10 cellular contexts compared by ENCODE assay signal in genomic region chr7:99440195-99440594, GRCh38. TPM values are rescaled to one million over a fixed set of nuclear protein-coding genes. Genes with fewer than 3 reads are reported as not detected.
DNase-seq lines count a peak whose midpoint lies in the region; ATAC-seq and TF ChIP-seq lines count a peak whose summit lies in the region.
"Had no signal": no experiment of that assay in that cellular context is flagged by ENCODE, and none has a peak within 500 bp of the region (broad histone marks: within the 10 kb centered on the region; RNA-seq: fewer than 3 reads in every experiment).

No MANE protein-coding gene starts in this region.

- WGBS in testis, 2 donors: 61 to 66% methylated on average over 9 of the region's 9 CpGs

- intact Hi-C loops in activated T-helper 2 cell treated with anti-CD3 and anti-CD28 coated beads, Interferon-gamma antibody, Interleukin-2, Interleukin-4, amounts not matched to agents 10 μg/mL and 5 μg/mL and 100 μg/mL, durations not matched to agents 14 hours and 24 hours and 36 hours (cut with micrococcal nuclease): no loop called here
- intact Hi-C loops in testis (cut with DNase I; ENCODE audit: low total_unique reads): no loop called here

- H3K9me3 Mint-ChIP-seq in activated T-cell treated with anti-CD3 and anti-CD28 coated beads, Interleukin-2, amount 50 U/mL, for 4 hours: no peaks in the 10 kb centered on the region
- H3K9me3 Mint-ChIP-seq in activated T-helper 2 cell treated with anti-CD3 and anti-CD28 coated beads, Interferon-gamma antibody, Interleukin-2, Interleukin-4, amounts not matched to agents 10 μg/mL and 5 μg/mL and 100 μg/mL, durations not matched to agents 14 hours and 24 hours and 36 hours: no peaks in the 10 kb centered on the region

- peaks cover 33% of the 10 kb centered on the region for H3K4me1 Mint-ChIP-seq in activated T-cell treated with anti-CD3 and anti-CD28 coated beads, Interleukin-2, amount 50 U/mL, for 4 hours (ENCODE audit: low read depth)
- H3K4me1 Mint-ChIP-seq in activated T-helper 2 cell treated with anti-CD3 and anti-CD28 coated beads, Interferon-gamma antibody, Interleukin-2, Interleukin-4, amounts not matched to agents 10 μg/mL and 5 μg/mL and 100 μg/mL, durations not matched to agents 14 hours and 24 hours and 36 hours (ENCODE audit: low read depth): peaks cover 24% of the 10 kb centered on the region

- H3K27me3 Mint-ChIP-seq in activated T-cell treated with anti-CD3 and anti-CD28 coated beads, Interleukin-2, amount 50 U/mL, for 4 hours (ENCODE audit: low read depth): no peaks in the 10 kb centered on the region
- no peaks in the 10 kb centered on the region for H3K27me3 Mint-ChIP-seq in activated T-helper 2 cell treated with anti-CD3 and anti-CD28 coated beads, Interferon-gamma antibody, Interleukin-2, Interleukin-4, amounts not matched to agents 10 μg/mL and 5 μg/mL and 100 μg/mL, durations not matched to agents 14 hours and 24 hours and 36 hours (ENCODE audit: low read depth)

- no peaks in the 10 kb centered on the region for H3K36me3 ChIP-seq in testis (ENCODE audit: low read depth, missing control alignments)

- TF ChIP-seq CTCF in testis (IDR thresholded peaks at IDR 0.05): no peak

- no peak for ATAC-seq in activated T-cell treated with anti-CD3 and anti-CD28 coated beads, Interleukin-2, amount 50 U/mL, for 4 hours
- ATAC-seq in GM18909 (IDR thresholded peaks at IDR 0.05; ENCODE audit: poor library complexity, unreplicated experiment): no peak

- TF ChIP-seq POLR2A in testis (IDR thresholded peaks at IDR 0.05): no peak

- peak overlapping the region; percentile 97 for H3K4me3 Mint-ChIP-seq in activated T-cell treated with anti-CD3 and anti-CD28 coated beads, Interleukin-2, amount 50 U/mL, for 4 hours
- H3K4me3 Mint-ChIP-seq in activated T-helper 2 cell treated with anti-CD3 and anti-CD28 coated beads, Interferon-gamma antibody, Interleukin-2, Interleukin-4, amounts not matched to agents 10 μg/mL and 5 μg/mL and 100 μg/mL, durations not matched to agents 14 hours and 24 hours and 36 hours (ENCODE audit: low read depth): peak overlapping the region; percentile 99

- H3K9me3 ChIP-seq in iPS-18c (ENCODE audit: control insufficient read depth, insufficient read depth, low read length): no peaks in the 10 kb centered on the region
- no peaks in the 10 kb centered on the region for H3K9me3 ChIP-seq in testis

- H3K27ac ChIP-seq in testis: peak overlapping the region; percentile 92 to 96

- no peak overlapping the region for H3K27ac Mint-ChIP-seq in activated T-helper 2 cell treated with anti-CD3 and anti-CD28 coated beads, Interferon-gamma antibody, Interleukin-2, Interleukin-4, amounts not matched to agents 10 μg/mL and 5 μg/mL and 100 μg/mL, durations not matched to agents 14 hours and 24 hours and 36 hours

- H3K27me3 ChIP-seq in testis: no peaks in the 10 kb centered on the region

- no peak for DNase-seq in activated T-cell treated with anti-CD3 and anti-CD28 coated beads, Interleukin-2, amount 50 U/mL, for 4 hours
- DNase-seq in activated T-cell treated with anti-CD3 and anti-CD28 coated beads, Interleukin-2, amount 50 U/mL, for 48 hours: no peak
- no peak for DNase-seq in activated T-helper 2 cell treated with anti-CD3 and anti-CD28 coated beads, Interferon-gamma antibody, Interleukin-2, Interleukin-4, amounts not matched to agents 10 μg/mL and 5 μg/mL and 100 μg/mL, durations not matched to agents 14 hours and 24 hours and 36 hours (ENCODE audit: low spot score)
- DNase-seq in testis: no peak
- DNase-seq in stimulated activated CD4-positive, alpha-beta T cell treated with anti-CD3 and anti-CD28 coated beads, Interleukin-15, amount 100 ng/mL, for 24 hours: no peak
- DNase-seq in DMS79 (lab: John Stamatoyannopoulos, UW): no peak
- DNase-seq: COR-L47, OCI-M1 had no signal

- H3K4me3 ChIP-seq in iPS-18c (ENCODE audit: insufficient read depth, low read depth, low read length): peak overlapping the region; percentile 99
- peak overlapping the region; percentile 95 to 99 for H3K4me3 ChIP-seq in testis

- H3K36me3 Mint-ChIP-seq in activated T-cell treated with anti-CD3 and anti-CD28 coated beads, Interleukin-2, amount 50 U/mL, for 4 hours (ENCODE audit: insufficient read depth): peaks cover 11% of the 10 kb centered on the region
- peaks cover 37% of the 10 kb centered on the region for H3K36me3 Mint-ChIP-seq in activated T-helper 2 cell treated with anti-CD3 and anti-CD28 coated beads, Interferon-gamma antibody, Interleukin-2, Interleukin-4, amounts not matched to agents 10 μg/mL and 5 μg/mL and 100 μg/mL, durations not matched to agents 14 hours and 24 hours and 36 hours (ENCODE audit: low read depth)

- H3K4me1 ChIP-seq in testis: peaks cover 38% of the 10 kb centered on the region

RNA-seq across cellular contexts. Expression of gene CPSF4, which starts 1.5 kb away (rescaled TPM):
- total RNA-seq in activated T-cell treated with anti-CD3 and anti-CD28 coated beads, Interleukin-2, amount 50 U/mL, for 4 hours: 10 to 100 TPM; 85.8 to 99.9 (median 86.9) TPM
- 88.4 and 89.9 TPM in 2 replicates for total RNA-seq in activated T-helper 2 cell treated with anti-CD3 and anti-CD28 coated beads, Interferon-gamma antibody, Interleukin-2, Interleukin-4, amounts not matched to agents 10 μg/mL and 5 μg/mL and 100 μg/mL, durations not matched to agents 14 hours and 24 hours and 36 hours
- 100 to 1,000 TPM; 107 to 130 TPM for total RNA-seq in testis
- polyA plus RNA-seq in testis (ENCODE audit: insufficient read depth, low read depth, low replicate concordance): 82.4 TPM

RNA-seq across cellular contexts. Expression of gene PTCD1, which starts 1.6 kb away (rescaled TPM):
- total RNA-seq in activated T-cell treated with anti-CD3 and anti-CD28 coated beads, Interleukin-2, amount 50 U/mL, for 4 hours: 10 to 100 TPM; 11.9 to 15.1 (median 13.9) TPM
- total RNA-seq in activated T-helper 2 cell treated with anti-CD3 and anti-CD28 coated beads, Interferon-gamma antibody, Interleukin-2, Interleukin-4, amounts not matched to agents 10 μg/mL and 5 μg/mL and 100 μg/mL, durations not matched to agents 14 hours and 24 hours and 36 hours: 8.1 and 10.4 TPM in 2 replicates
- 10 to 100 TPM; 13.6 to 14.4 TPM for total RNA-seq in testis
- polyA plus RNA-seq in testis (ENCODE audit: insufficient read depth, low read depth, low replicate concordance): 6.1 TPM

RNA-seq across cellular contexts. Expression of gene ATP5MF, which starts 25.8 kb away (rescaled TPM):
- 100 to 1,000 TPM; 346 to 393 (median 391) TPM for total RNA-seq in activated T-cell treated with anti-CD3 and anti-CD28 coated beads, Interleukin-2, amount 50 U/mL, for 4 hours
- 405 and 429 TPM in 2 replicates for total RNA-seq in activated T-helper 2 cell treated with anti-CD3 and anti-CD28 coated beads, Interferon-gamma antibody, Interleukin-2, Interleukin-4, amounts not matched to agents 10 μg/mL and 5 μg/mL and 100 μg/mL, durations not matched to agents 14 hours and 24 hours and 36 hours
- 100 to 1,000 TPM; 582 to 769 TPM for total RNA-seq in testis
- polyA plus RNA-seq in testis (ENCODE audit: insufficient read depth, low read depth, low replicate concordance): 594 TPM

RNA-seq across cellular contexts. Expression of gene BUD31, which starts 31.4 kb away (rescaled TPM):
- 100 to 1,000 TPM; 174 to 231 (median 178) TPM for total RNA-seq in activated T-cell treated with anti-CD3 and anti-CD28 coated beads, Interleukin-2, amount 50 U/mL, for 4 hours
- total RNA-seq in activated T-helper 2 cell treated with anti-CD3 and anti-CD28 coated beads, Interferon-gamma antibody, Interleukin-2, Interleukin-4, amounts not matched to agents 10 μg/mL and 5 μg/mL and 100 μg/mL, durations not matched to agents 14 hours and 24 hours and 36 hours: 123 and 130 TPM in 2 replicates
- 100 to 1,000 TPM in 1 of 2 donors, 10 to 100 TPM in 1; 91.2 to 123 TPM for total RNA-seq in testis
- 174 TPM for polyA plus RNA-seq in testis (ENCODE audit: insufficient read depth, low read depth, low replicate concordance)

RNA-seq across cellular contexts. Expression of gene PDAP1, which starts 31.8 kb away (rescaled TPM):
- 100 to 1,000 TPM; 231 to 255 (median 235) TPM for total RNA-seq in activated T-cell treated with anti-CD3 and anti-CD28 coated beads, Interleukin-2, amount 50 U/mL, for 4 hours
- 153 and 159 TPM in 2 replicates for total RNA-seq in activated T-helper 2 cell treated with anti-CD3 and anti-CD28 coated beads, Interferon-gamma antibody, Interleukin-2, Interleukin-4, amounts not matched to agents 10 μg/mL and 5 μg/mL and 100 μg/mL, durations not matched to agents 14 hours and 24 hours and 36 hours
- 10 to 100 TPM; 50.5 to 74.0 TPM for total RNA-seq in testis
- polyA plus RNA-seq in testis (ENCODE audit: insufficient read depth, low read depth, low replicate concordance): 126 TPM
